In the genomic region with DNA sequence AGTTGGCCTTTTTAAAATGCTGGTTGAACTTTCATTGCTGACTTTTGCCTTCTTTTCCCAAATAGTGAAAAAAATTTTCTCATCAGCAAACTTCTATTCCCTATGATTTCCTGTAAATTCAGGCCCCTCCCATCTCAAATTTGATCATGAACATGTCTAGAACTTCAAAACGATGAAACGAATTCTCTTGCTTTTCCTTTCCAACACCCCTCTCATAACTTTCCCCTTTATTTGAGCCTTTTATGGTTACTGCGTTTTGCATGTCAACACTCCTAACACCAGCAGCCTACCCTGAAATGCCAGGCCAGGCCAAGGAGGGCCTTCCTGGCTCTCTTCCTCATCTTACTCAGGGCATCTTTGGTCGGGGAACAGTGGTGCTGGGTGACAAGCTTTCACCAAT, we compare ENCODE assay signal across 26 cellular contexts. TPM values are rescaled to one million over a fixed set of nuclear protein-coding genes. Genes with fewer than 3 reads are reported as not detected.
DNase-seq lines count a peak whose midpoint lies in the region; ATAC-seq and TF ChIP-seq lines count a peak whose summit lies in the region.
"Had no signal": no experiment of that assay in that cellular context is flagged by ENCODE, and none has a peak within 500 bp of the region (broad histone marks: within the 10 kb centered on the region; RNA-seq: fewer than 3 reads in every experiment).

No MANE protein-coding gene starts in this region.

- ATAC-seq in CD4-positive, alpha-beta T cell (ENCODE audit: poor library complexity): no peak
- no peak for ATAC-seq in stimulated activated naive B cell treated with anti-CD40 and anti-IgM and Interleukin-4, amounts not matched to agents 10 μg/mL and 1 μg/mL and 100 μg/mL, for 72 hours (replicated peaks)
- ATAC-seq in HG03342 (IDR thresholded peaks at IDR 0.05; ENCODE audit: unreplicated experiment): no peak
- ATAC-seq: A549; CD8-positive, alpha-beta T cell; GM12878; HCT116; Right ventricle myocardium inferior had no signal

- WGBS in endodermal cell (ENCODE audit: insufficient coverage in 1 of 2, insufficient read length in 1 of 2), 2 experiments: 16 to 27% methylated on average over 3 to 4 of the region's 4 CpGs

- H3K4me3 Mint-ChIP-seq in CD4-positive, alpha-beta T cell: peak overlapping the region; percentile 8
- peak overlapping the region in 1 of 4 donors; percentile 51 for H3K4me3 Mint-ChIP-seq in IgD-negative memory B cell
- H3K4me3 Mint-ChIP-seq in endodermal cell: no peak overlapping the region
- no peak overlapping the region for H3K4me3 Mint-ChIP-seq in stimulated activated naive B cell treated with anti-CD40 and anti-IgM and Interleukin-4, amounts not matched to agents 10 μg/mL and 1 μg/mL and 100 μg/mL, for 72 hours

- H3K27me3 Mint-ChIP-seq in CD4-positive, alpha-beta T cell: peaks cover 93% of the 10 kb centered on the region
- peaks cover 80% of the 10 kb centered on the region for H3K27me3 Mint-ChIP-seq in IgD-negative memory B cell
- H3K27me3 Mint-ChIP-seq in endodermal cell (ENCODE audit: insufficient read depth): peaks cover 96% of the 10 kb centered on the region
- peaks cover 79 to 88% of the 10 kb centered on the region in 2 donors for H3K27me3 Mint-ChIP-seq in stimulated activated naive B cell treated with anti-CD40 and anti-IgM and Interleukin-4, amounts not matched to agents 10 μg/mL and 1 μg/mL and 100 μg/mL, for 72 hours

- POLR2A ChIA-PET in CD4-positive, alpha-beta T cell (lab: Charles Lee): no interaction called here

- H3K27ac ChIP-seq in CD4-positive, alpha-beta T cell (ENCODE audit: low read depth, low read length): no peak overlapping the region
- no peak overlapping the region for H3K27ac ChIP-seq in endodermal cell (ENCODE audit: low read depth, low read length)
- H3K27ac ChIP-seq: A549, PC-9, SJCRH30 had no signal

- DNase-seq in CD4-positive, alpha-beta T cell: no peak
- DNase-seq in endodermal cell: peak; percentile 44
- DNase-seq in stimulated activated naive B cell treated with anti-CD40 and anti-IgM and Interleukin-4, amounts not matched to agents 10 μg/mL and 1 μg/mL and 100 μg/mL, for 72 hours: no peak
- no peak for DNase-seq in GM20000 (ENCODE audit: low spot score)
- no peak for DNase-seq in EL
- DNase-seq: AML-193; C1 segment of cervical spinal cord; Caco-2; CD8-positive, alpha-beta T cell; GDM1; KG1; MG63; NCI-H2081; NCI-H2227 treated with DMSO at 0.1 percent for 48 hours; NCI-H526 treated with DMSO at 0.1 percent for 48 hours; PC-9; SJCRH30 had no signal

- H3K4me1 ChIP-seq in endodermal cell (ENCODE audit: control insufficient read depth, insufficient read depth, low read length): peaks cover 6% of the 10 kb centered on the region
- H3K4me1 ChIP-seq: SJCRH30 had no signal

- no peak overlapping the region for H3K4me3 ChIP-seq in endodermal cell (ENCODE audit: low read length)
- H3K4me3 ChIP-seq: A549, GM12878, MG63, PC-9, SJCRH30 had no signal

- H3K27ac Mint-ChIP-seq in CD4-positive, alpha-beta T cell: no peak overlapping the region
- H3K27ac Mint-ChIP-seq in IgD-negative memory B cell: peak overlapping the region; percentile 48 to 86 (median 83)
- no peak overlapping the region for H3K27ac Mint-ChIP-seq in endodermal cell
- peak overlapping the region; percentile 1 for H3K27ac Mint-ChIP-seq in stimulated activated naive B cell treated with anti-CD40 and anti-IgM and Interleukin-4, amounts not matched to agents 10 μg/mL and 1 μg/mL and 100 μg/mL, for 72 hours
- H3K27ac Mint-ChIP-seq: CD8-positive, alpha-beta T cell had no signal

- peaks cover 39% of the 10 kb centered on the region for H3K4me1 Mint-ChIP-seq in CD4-positive, alpha-beta T cell (ENCODE audit: low read depth)
- H3K4me1 Mint-ChIP-seq in IgD-negative memory B cell: peaks cover 5 to 15% (median 6%) of the 10 kb centered on the region in 3 donors
- H3K4me1 Mint-ChIP-seq in endodermal cell: peaks cover 30% of the 10 kb centered on the region
- H3K4me1 Mint-ChIP-seq in stimulated activated naive B cell treated with anti-CD40 and anti-IgM and Interleukin-4, amounts not matched to agents 10 μg/mL and 1 μg/mL and 100 μg/mL, for 72 hours: peaks cover 8 to 14% of the 10 kb centered on the region in 2 donors

- peaks cover 13% of the 10 kb centered on the region for H3K9me3 ChIP-seq in CD4-positive, alpha-beta T cell (ENCODE audit: control insufficient read depth, low read length)
- H3K9me3 ChIP-seq in endodermal cell (ENCODE audit: control insufficient read depth, low read length): peaks cover 5% of the 10 kb centered on the region
- H3K9me3 ChIP-seq: A549, Caco-2, MG63, SJCRH30 had no signal

- H3K27me3 ChIP-seq in CD4-positive, alpha-beta T cell (ENCODE audit: control insufficient read depth, insufficient read depth, low read length): peaks cover 93% of the 10 kb centered on the region
- H3K27me3 ChIP-seq in endodermal cell (ENCODE audit: control insufficient read depth, insufficient read depth, low read length, poor library complexity, severe bottlenecking): peaks cover 97% of the 10 kb centered on the region
- H3K27me3 ChIP-seq: SJCRH30 had no signal

- H3K9ac ChIP-seq in endodermal cell (ENCODE audit: extremely low read depth, low read length, poor library complexity, severe bottlenecking): no peak overlapping the region

- intact Hi-C loops in CD4-positive, alpha-beta T cell (cut with DNase I, micrococcal nuclease): loop anchor here in 1 of 2 experiments (10.0 kb wide), 2 partner anchors 726 to 1396 kb away; no protein-coding TSS in a partner anchor

- peaks cover 9% of the 10 kb centered on the region for H3K36me3 Mint-ChIP-seq in CD4-positive, alpha-beta T cell (ENCODE audit: low read depth)
- H3K36me3 Mint-ChIP-seq in IgD-negative memory B cell: peaks cover 2% of the 10 kb centered on the region
- no peaks in the 10 kb centered on the region for H3K36me3 Mint-ChIP-seq in endodermal cell (ENCODE audit: low read depth)
- peaks cover 0 to 5% of the 10 kb centered on the region in 2 donors for H3K36me3 Mint-ChIP-seq in stimulated activated naive B cell treated with anti-CD40 and anti-IgM and Interleukin-4, amounts not matched to agents 10 μg/mL and 1 μg/mL and 100 μg/mL, for 72 hours
- H3K36me3 Mint-ChIP-seq: CD8-positive, alpha-beta T cell had no signal

- TF ChIP-seq CTCF in CD4-positive, alpha-beta T cell (IDR thresholded peaks at IDR 0.05): no peak
- TF ChIP-seq CTCF in endodermal cell (conservative IDR thresholded peaks at IDR 0.05) (no peak), GM20000 (IDR thresholded peaks at IDR 0.05; ENCODE audit: extremely low read depth, missing control alignments) (no peak)

- H3K36me3 ChIP-seq in endodermal cell (ENCODE audit: control insufficient read depth, insufficient read depth, low read length): no peaks in the 10 kb centered on the region
- H3K36me3 ChIP-seq: SJCRH30 had no signal

- CTCF ChIA-PET in CD4-positive, alpha-beta T cell (lab: Charles Lee): no interaction called here

- peaks cover 7% of the 10 kb centered on the region for H3K9me3 Mint-ChIP-seq in CD4-positive, alpha-beta T cell
- H3K9me3 Mint-ChIP-seq in IgD-negative memory B cell (peaks cover 0 to 21% (median 1%) of the 10 kb centered on the region in 3 donors), endodermal cell (no peaks in the 10 kb centered on the region)
- H3K9me3 Mint-ChIP-seq in stimulated activated naive B cell treated with anti-CD40 and anti-IgM and Interleukin-4, amounts not matched to agents 10 μg/mL and 1 μg/mL and 100 μg/mL, for 72 hours: peaks cover 0 to 8% of the 10 kb centered on the region in 2 donors

RNA-seq across cellular contexts. Expression of gene HOXD13, which starts 1.7 kb away (rescaled TPM):
- total RNA-seq in CD4-positive, alpha-beta T cell: not detected
- polyA plus RNA-seq in IgD-negative memory B cell: not detected
- under 1 TPM; 0.11 to 0.40 TPM for total RNA-seq in endodermal cell
- polyA plus RNA-seq in endodermal cell (2013, experiment 1 of 2): 0.39 TPM
- polyA plus RNA-seq in endodermal cell (2013, experiment 2 of 2): 0.25 TPM
- total RNA-seq: Caco-2; CD8-positive, alpha-beta T cell; GM12878; PC-9; Right ventricle myocardium inferior had no signal
- polyA plus RNA-seq: GM12878 had no signal

RNA-seq across cellular contexts. Expression of gene EVX2, which starts 7.1 kb away (rescaled TPM):
- not detected for total RNA-seq in CD4-positive, alpha-beta T cell
- polyA plus RNA-seq in IgD-negative memory B cell: not detected
- not detected for total RNA-seq in endodermal cell
- 0.93 TPM for polyA plus RNA-seq in endodermal cell (2013, experiment 1 of 2)
- 1.0 TPM for polyA plus RNA-seq in endodermal cell (2013, experiment 2 of 2)
- total RNA-seq: Caco-2; CD8-positive, alpha-beta T cell; GM12878; H4; NCI-H460; PC-9; Right ventricle myocardium inferior; RPMI7951; SJCRH30 had no signal
- polyA plus RNA-seq: GM12878 had no signal

RNA-seq across cellular contexts. Expression of gene HOXD12, which starts 8.7 kb away (rescaled TPM):
- not detected for total RNA-seq in CD4-positive, alpha-beta T cell
- not detected for polyA plus RNA-seq in IgD-negative memory B cell
- total RNA-seq in endodermal cell: not detected
- polyA plus RNA-seq in endodermal cell (2013, experiment 1 of 2): 0.18 TPM
- 0.50 TPM for polyA plus RNA-seq in endodermal cell (2013, experiment 2 of 2)
- total RNA-seq: Caco-2; CD8-positive, alpha-beta T cell; GM12878; H4; PC-9; Right ventricle myocardium inferior; RPMI7951 had no signal
- polyA plus RNA-seq: A549, GM12878 had no signal

RNA-seq across cellular contexts. Expression of gene HOXD11, which starts 16.2 kb away (rescaled TPM):
- total RNA-seq in CD4-positive, alpha-beta T cell: not detected
- polyA plus RNA-seq in IgD-negative memory B cell: not detected
- not detected for total RNA-seq in endodermal cell
- polyA plus RNA-seq in endodermal cell (2013, experiment 1 of 2): 3.8 TPM
- 2.4 TPM for polyA plus RNA-seq in endodermal cell (2013, experiment 2 of 2)
- total RNA-seq: Caco-2; CD8-positive, alpha-beta T cell; GM12878; H4; NCI-H460; PC-9; Right ventricle myocardium inferior; RPMI7951 had no signal
- polyA plus RNA-seq: GM12878 had no signal

RNA-seq across cellular contexts. Expression of gene HOXD10, which starts 25.7 kb away (rescaled TPM):
- total RNA-seq in CD4-positive, alpha-beta T cell: not detected
- not detected for polyA plus RNA-seq in IgD-negative memory B cell
- not detected for total RNA-seq in endodermal cell
- polyA plus RNA-seq in endodermal cell (2013, experiment 1 of 2): 3.9 TPM
- 2.7 TPM for polyA plus RNA-seq in endodermal cell (2013, experiment 2 of 2)
- total RNA-seq: Caco-2; CD8-positive, alpha-beta T cell; GM12878; H4; PC-9; Right ventricle myocardium inferior; RPMI7951 had no signal
- polyA plus RNA-seq: GM12878 had no signal

Comparison
In these comparisons a context has a peak if more than half of its experiments do, and no peak if none do; other contexts are left out.
1. H3K27ac Mint-ChIP-seq: peak in IgD-negative memory B cell (3 of 3) and stimulated activated naive B cell treated with anti-CD40 and anti-IgM and Interleukin-4, amounts not matched to agents 10 μg/mL and 1 μg/mL and 100 μg/mL, for 72 hours (single experiment); none in CD4-positive, alpha-beta T cell (single experiment) and endodermal cell (single experiment).